ENCODE assay signal across 8 cellular contexts in genomic region chr6:116298273-116298672, GRCh38.
"Had no signal": no experiment of that assay in that cellular context is flagged by ENCODE, and none has a peak within 500 bp of the region (broad histone marks: within the 10 kb centered on the region; RNA-seq: fewer than 3 reads in every experiment).

No MANE protein-coding gene starts in this region.

- H2AFZ ChIP-seq: GM23338 had no signal

- H3K4me3 Mint-ChIP-seq: GM23338, H9 had no signal

- H3K27ac ChIP-seq: HL-60 had no signal

- H3K4me1 Mint-ChIP-seq: H9 had no signal

- DNase-seq: H9, HCEC 1CT, IMR-90, KBM-7 had no signal

- ATAC-seq: GM23338 had no signal

- H3K27ac Mint-ChIP-seq: GM23338, H9 had no signal

- H3K4me3 ChIP-seq: GM23338 had no signal

- FAIRE-seq: H1, H54 had no signal

- H3K4me2 ChIP-seq: GM23338 had no signal
